Comparison of ENCODE assay signal across 8 cellular contexts in the genomic region with DNA sequence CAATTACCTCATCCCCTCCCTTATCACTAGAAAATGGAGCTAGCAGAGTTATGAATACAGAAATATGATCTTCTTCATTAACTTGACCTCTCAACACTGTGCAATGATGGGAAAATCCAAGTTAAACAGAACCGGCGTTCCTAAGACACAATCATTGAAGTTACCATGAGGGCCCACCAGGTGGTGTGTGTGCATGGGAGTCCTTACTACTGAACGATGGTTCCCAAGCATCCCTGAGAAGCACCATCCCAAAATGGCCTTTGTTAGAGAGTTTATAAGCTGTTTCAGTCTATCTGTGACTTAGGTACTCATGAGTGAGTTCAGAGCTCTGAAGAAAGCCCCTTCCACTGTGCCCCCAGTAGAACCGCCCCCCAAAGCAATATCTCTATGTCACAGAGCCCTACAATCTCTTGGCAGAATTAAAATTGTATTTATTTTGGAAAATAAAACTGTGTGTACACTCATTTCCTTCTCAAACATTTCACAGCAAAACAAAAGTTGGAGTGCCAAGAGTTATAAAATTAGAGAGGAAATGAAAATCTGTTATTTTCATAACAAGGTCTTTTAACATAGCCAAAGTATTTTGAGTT. TPM values are rescaled to one million over a fixed set of nuclear protein-coding genes. Genes with fewer than 3 reads are reported as not detected.
DNase-seq lines count a peak whose midpoint lies in the region; ATAC-seq and TF ChIP-seq lines count a peak whose summit lies in the region.

No MANE protein-coding gene starts in this region.

- intact Hi-C loops in mammary epithelial cell (cut with micrococcal nuclease), result loop anchor here (1.0 to 10.0 kb wide), 4 partner anchors 55 to 857 kb away; a partner anchor contains a TSS

- peaks cover 41% of the 10 kb centered on the region for H3K79me2 ChIP-seq in mammary epithelial cell (ENCODE audit: insufficient read depth, low read length)

- H3K27ac ChIP-seq in mammary epithelial cell (ENCODE audit: insufficient read depth, low read depth, low read length), result no peak overlapping the region

- WGBS in mammary epithelial cell (ENCODE audit: low coverage, missing lambda C conversion rate), result 23% methylated on average over 4 of the region's 4 CpGs

- TF ChIP-seq CTCF in mammary epithelial cell (conservative IDR thresholded peaks at IDR 0.05 in 1 of 2, IDR thresholded peaks at IDR 0.05 in 1 of 2; ENCODE audit: extremely low read depth in 1 of 2, insufficient read depth in 1 of 2, low read depth in 1 of 2, low read length in 2 of 2), result peak; percentile 81 to 82

- H3K27me3 ChIP-seq in mammary epithelial cell (ENCODE audit: insufficient read depth, low read length), result no peaks in the 10 kb centered on the region

- H3K4me1 ChIP-seq in mammary epithelial cell (ENCODE audit: insufficient read depth, low read length), result no peaks in the 10 kb centered on the region

- H3K36me3 ChIP-seq in mammary epithelial cell (ENCODE audit: insufficient read depth, low read length), result no peaks in the 10 kb centered on the region

- no peak overlapping the region for H3K9ac ChIP-seq in mammary epithelial cell (ENCODE audit: insufficient read depth, low read length)

- dilution Hi-C loops in mammary epithelial cell (cut with HindIII; ENCODE audit: low sequenced_read_pairs), result no loop called here

- ATAC-seq in GM19324 (IDR thresholded peaks at IDR 0.05; ENCODE audit: low FRiP score, unreplicated experiment) (peak; percentile 51), HG03565 (IDR thresholded peaks at IDR 0.05; ENCODE audit: unreplicated experiment) (peak; percentile 69)

- H2AFZ ChIP-seq in mammary epithelial cell (ENCODE audit: low read depth, low read length), result no peak overlapping the region

- in situ Hi-C loops in Caki2 (cut with HindIII; ENCODE audit: low pct_unique_long_range_greater_than_20kb, low sequenced_read_pairs) (no loop called here), mammary epithelial cell (cut with MboI; ENCODE audit: low sequenced_read_pairs in 2 of 2) (loop anchor here (25.0 kb wide), 2 partner anchors 320 to 545 kb away; no protein-coding TSS in a partner anchor)

- CTCF ChIA-PET in mammary epithelial cell (lab: Charles Lee; ENCODE audit: low non-redundant PET), result no interaction called here

- BruUV-seq in mammary epithelial cell (replicated peaks; lab: Mats Ljungman, UMichigan), result no TSS peak

- no peak overlapping the region for H3K4me3 ChIP-seq in mammary epithelial cell (replicated peaks in 1 of 3; ENCODE audit: insufficient read depth in 1 of 3, low read depth in 2 of 3, low read length in 3 of 3)

- DNase-seq in Caki2 (ENCODE audit: low read depth), result peak; percentile 37
- DNase-seq in NOMO-1 treated with dmso at 0.1 percent for 144 hours (lab: John Stamatoyannopoulos, UW; ENCODE audit: unreplicated experiment), result peak; percentile 34
- peak; percentile 50 for DNase-seq in mammary epithelial cell
- peak; percentile 17 for DNase-seq in kidney glomerular epithelial cell (lab: John Stamatoyannopoulos, UW)
- peak; percentile 28 for DNase-seq in stromal cell of bone marrow (ENCODE audit: low read depth)
- DNase-seq in activated effector memory CD4-positive, alpha-beta T cell treated with Interleukin-2 at 50 U/mL for 16 hours, result no peak

- H3K4me2 ChIP-seq in mammary epithelial cell (ENCODE audit: insufficient read depth, low read depth, low read length), result no peak overlapping the region

- peaks cover 4% of the 10 kb centered on the region for H4K20me1 ChIP-seq in mammary epithelial cell (ENCODE audit: insufficient read depth, low read length)

- H3K9me3 ChIP-seq in mammary epithelial cell (replicated peaks; ENCODE audit: insufficient read depth, low read length), result no peaks in the 10 kb centered on the region

RNA-seq across cellular contexts. Expression of a gene that starts 56.8 kb away (rescaled TPM):
- total RNA-seq in Caki2 (2014; rRNA removed; shearing (Covaris generic); ENCODE audit: low replicate concordance), result 2.5 TPM in 1 of 2 replicates, not detected in the other
- total RNA-seq in mammary epithelial cell, result 10 to 100 TPM in 1 of 2 donors, 1 to 10 TPM in 1; 6.5 to 25.1 TPM
- polyA plus RNA-seq in mammary epithelial cell, result 7.4 TPM
- 11.5 TPM for polyA minus RNA-seq in mammary epithelial cell
